9 cellular contexts compared by ENCODE assay signal in the genomic region with DNA sequence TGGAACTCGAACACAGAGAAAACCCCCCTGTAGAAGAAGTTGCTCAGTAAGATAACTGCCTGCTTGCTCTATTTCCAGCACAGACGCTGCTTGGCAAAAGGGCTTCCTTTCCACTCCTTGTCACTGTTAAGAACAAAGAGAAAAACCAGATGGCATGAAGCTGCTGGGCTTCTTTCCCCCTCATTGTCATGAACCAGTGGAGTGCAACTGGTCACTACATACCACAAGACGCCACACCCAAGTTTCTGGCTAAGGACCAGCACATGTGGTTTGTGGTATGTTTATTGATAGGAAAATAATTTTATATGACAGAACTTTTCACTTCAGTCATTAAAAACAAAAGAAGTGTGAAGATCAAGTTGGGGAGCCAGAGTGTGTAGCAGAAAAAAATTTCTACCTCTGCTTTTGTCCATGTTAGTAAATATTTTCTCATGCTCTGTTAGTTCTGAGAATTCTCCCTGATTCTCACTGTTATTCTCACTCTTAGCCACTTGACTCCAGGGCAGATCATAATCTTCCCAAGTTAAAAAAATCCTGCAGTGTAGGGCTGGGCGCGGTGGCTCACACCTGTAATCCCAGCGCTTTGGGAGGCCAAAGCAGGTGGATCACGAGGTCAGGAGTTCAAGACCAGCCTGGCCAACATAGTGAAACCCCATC. TPM values are rescaled to one million over a fixed set of nuclear protein-coding genes. Genes with fewer than 3 reads are reported as not detected.
DNase-seq lines count a peak whose midpoint lies in the region; ATAC-seq lines count a peak whose summit lies in the region.
"Had no signal": no experiment of that assay in that cellular context is flagged by ENCODE, and none has a peak within 500 bp of the region (broad histone marks: within the 10 kb centered on the region; RNA-seq: fewer than 3 reads in every experiment).

No MANE protein-coding gene starts in this region.

- H3K4me1 Mint-ChIP-seq in activated T-helper 17 cell treated with anti-CD3 and anti-CD28 coated beads, Interleukin-2, amount 50 U/mL, for 72 hours: peaks cover 22% of the 10 kb centered on the region

- H3K27me3 Mint-ChIP-seq in activated T-helper 17 cell treated with anti-CD3 and anti-CD28 coated beads, Interleukin-2, amount 50 U/mL, for 72 hours: no peaks in the 10 kb centered on the region

- H3K36me3 Mint-ChIP-seq in activated T-helper 17 cell treated with anti-CD3 and anti-CD28 coated beads, Interleukin-2, amount 50 U/mL, for 72 hours (ENCODE audit: low read depth): peaks cover 49% of the 10 kb centered on the region

- H3K4me3 Mint-ChIP-seq in activated T-helper 17 cell treated with anti-CD3 and anti-CD28 coated beads, Interleukin-2, amount 50 U/mL, for 72 hours: no peak overlapping the region

- no peak overlapping the region for H3K27ac Mint-ChIP-seq in activated T-helper 17 cell treated with anti-CD3 and anti-CD28 coated beads, Interleukin-2, amount 50 U/mL, for 72 hours

- H3K9me3 Mint-ChIP-seq in activated T-helper 17 cell treated with anti-CD3 and anti-CD28 coated beads, Interleukin-2, amount 50 U/mL, for 72 hours: no peaks in the 10 kb centered on the region

- peak; percentile 86 for DNase-seq in GM03348 (ENCODE audit: low spot score)
- DNase-seq in RPMI7951 (ENCODE audit: low read depth): peak; percentile 89
- peak; percentile 77 for DNase-seq in fibroblast of gingiva (ENCODE audit: low read depth)
- DNase-seq in pulmonary artery endothelial cell (ENCODE audit: low read depth, low spot score): peak; percentile 35
- DNase-seq in germinal center (ENCODE audit: low spot score): no peak
- no peak for DNase-seq in NCI-H2196 (lab: John Stamatoyannopoulos, UW; ENCODE audit: unreplicated experiment)
- DNase-seq: NCI-H446 treated with DMSO at 0.1 percent for 48 hours had no signal

- no peak for ATAC-seq in HG03439 (IDR thresholded peaks at IDR 0.05; ENCODE audit: unreplicated experiment)
- no peak for ATAC-seq in activated T-helper 17 cell treated with anti-CD3 and anti-CD28 coated beads, Interleukin-2, amount 50 U/mL, for 72 hours (replicated peaks)

RNA-seq across cellular contexts. Expression of gene CLK3, which starts 37.9 kb away (rescaled TPM):
- total RNA-seq in RPMI7951 (2014; rRNA removed; shearing (Covaris generic)): 55.5 and 65.5 TPM in 2 replicates
- 52.8 and 64.3 TPM in 2 replicates for total RNA-seq in pulmonary artery endothelial cell
- total RNA-seq in activated T-helper 17 cell treated with anti-CD3 and anti-CD28 coated beads, Interleukin-2, amount 50 U/mL, for 72 hours: 100 to 1,000 TPM; 117 to 179 TPM

RNA-seq across cellular contexts. Expression of gene EDC3, which starts 42.3 kb away (rescaled TPM):
- total RNA-seq in RPMI7951 (2014; rRNA removed; shearing (Covaris generic)): 7.4 and 10.6 TPM in 2 replicates
- total RNA-seq in pulmonary artery endothelial cell: 14.3 and 21.1 TPM in 2 replicates
- 10 to 100 TPM; 47.9 to 56.0 TPM for total RNA-seq in activated T-helper 17 cell treated with anti-CD3 and anti-CD28 coated beads, Interleukin-2, amount 50 U/mL, for 72 hours

Comparison
In these comparisons a context has a peak if more than half of its experiments do, and no peak if none do; other contexts are left out.
1. DNase-seq: peak in GM03348 (single experiment), RPMI7951 (single experiment), fibroblast of gingiva (single experiment) and pulmonary artery endothelial cell (single experiment); none in germinal center (single experiment) and NCI-H2196 (single experiment).